9 cellular contexts compared by ENCODE assay signal in the genomic region with DNA sequence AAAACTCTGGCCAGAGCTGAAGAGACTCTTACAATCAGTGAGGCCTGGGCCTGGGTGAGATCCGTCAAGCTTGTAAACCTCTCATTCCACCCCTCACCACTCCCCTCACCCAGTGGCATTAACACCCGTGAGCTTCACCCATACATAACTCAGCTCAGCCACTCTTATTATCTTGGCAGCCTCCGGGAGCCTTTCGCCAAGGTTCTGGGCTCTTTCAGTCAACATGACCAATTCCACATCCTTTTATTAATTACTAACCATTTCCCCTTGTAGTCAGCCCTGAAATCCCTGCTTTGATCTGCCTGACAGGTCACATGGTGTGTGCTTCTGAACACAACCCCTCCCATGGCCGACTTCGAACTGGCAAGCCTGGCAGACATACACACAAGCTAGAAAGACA.
DNase-seq lines count a peak whose midpoint lies in the region; TF ChIP-seq lines count a peak whose summit lies in the region.
"Had no signal": no experiment of that assay in that cellular context is flagged by ENCODE, and none has a peak within 500 bp of the region (broad histone marks: within the 10 kb centered on the region; RNA-seq: fewer than 3 reads in every experiment).

No MANE protein-coding gene starts in this region.

- intact Hi-C loops in activated T-helper 2 cell treated with anti-CD3 and anti-CD28 coated beads, Interferon-gamma antibody, Interleukin-2, Interleukin-4, amounts not matched to agents 10 μg/mL and 5 μg/mL and 100 μg/mL, durations not matched to agents 14 hours and 24 hours and 36 hours (cut with micrococcal nuclease) = no loop called here

- H3K79me2 ChIP-seq in ACC112 (ENCODE audit: control insufficient read depth, insufficient read depth, low read length, unreplicated experiment) = no peaks in the 10 kb centered on the region

- H3K27ac Mint-ChIP-seq in activated naive CD8-positive, alpha-beta T cell treated with anti-CD3 and anti-CD28 coated beads for 36 hours = no peak overlapping the region
- H3K27ac Mint-ChIP-seq in activated T-helper 2 cell treated with anti-CD3 and anti-CD28 coated beads, Interferon-gamma antibody, Interleukin-2, Interleukin-4, amounts not matched to agents 10 μg/mL and 5 μg/mL and 100 μg/mL, durations not matched to agents 14 hours and 24 hours and 36 hours = no peak overlapping the region
- no peak overlapping the region for H3K27ac Mint-ChIP-seq in osteocyte (ENCODE audit: unreplicated experiment)

- DNase-seq in H4 (ENCODE audit: low spot score) (peak; percentile 55), lung microvascular endothelial cell (ENCODE audit: low read depth in 2 of 2) (peak; percentile 63 to 96), osteocyte (ENCODE audit: extremely low spot score, unreplicated experiment) (no peak), D341Med (ENCODE audit: low spot score) (no peak)
- DNase-seq in activated naive CD8-positive, alpha-beta T cell treated with anti-CD3 and anti-CD28 coated beads for 36 hours = peak; percentile 14
- DNase-seq in NK-92 treated with Interleukin-12 subunit alpha and Interleukin-12 subunit beta, amount 100 ng/mL, for 24 hours (lab: John Stamatoyannopoulos, UW) = no peak
- no peak for DNase-seq in activated T-helper 2 cell treated with anti-CD3 and anti-CD28 coated beads, Interferon-gamma antibody, Interleukin-2, Interleukin-4, amounts not matched to agents 10 μg/mL and 5 μg/mL and 100 μg/mL, durations not matched to agents 14 hours and 24 hours and 36 hours (ENCODE audit: low spot score)

- H3K4me1 Mint-ChIP-seq in activated naive CD8-positive, alpha-beta T cell treated with anti-CD3 and anti-CD28 coated beads for 36 hours = no peaks in the 10 kb centered on the region
- no peaks in the 10 kb centered on the region for H3K4me1 Mint-ChIP-seq in activated T-helper 2 cell treated with anti-CD3 and anti-CD28 coated beads, Interferon-gamma antibody, Interleukin-2, Interleukin-4, amounts not matched to agents 10 μg/mL and 5 μg/mL and 100 μg/mL, durations not matched to agents 14 hours and 24 hours and 36 hours (ENCODE audit: low read depth)
- peaks cover 10% of the 10 kb centered on the region for H3K4me1 Mint-ChIP-seq in osteocyte (ENCODE audit: unreplicated experiment)

- no peaks in the 10 kb centered on the region for H3K36me3 ChIP-seq in ACC112 (ENCODE audit: insufficient read depth, low read length)

- H3K9me3 Mint-ChIP-seq in activated naive CD8-positive, alpha-beta T cell treated with anti-CD3 and anti-CD28 coated beads for 36 hours = no peaks in the 10 kb centered on the region
- H3K9me3 Mint-ChIP-seq in activated T-helper 2 cell treated with anti-CD3 and anti-CD28 coated beads, Interferon-gamma antibody, Interleukin-2, Interleukin-4, amounts not matched to agents 10 μg/mL and 5 μg/mL and 100 μg/mL, durations not matched to agents 14 hours and 24 hours and 36 hours = no peaks in the 10 kb centered on the region
- H3K9me3 Mint-ChIP-seq in osteocyte (ENCODE audit: unreplicated experiment) = no peaks in the 10 kb centered on the region

- H3K4me3 Mint-ChIP-seq in activated naive CD8-positive, alpha-beta T cell treated with anti-CD3 and anti-CD28 coated beads for 36 hours = no peak overlapping the region
- no peak overlapping the region for H3K4me3 Mint-ChIP-seq in activated T-helper 2 cell treated with anti-CD3 and anti-CD28 coated beads, Interferon-gamma antibody, Interleukin-2, Interleukin-4, amounts not matched to agents 10 μg/mL and 5 μg/mL and 100 μg/mL, durations not matched to agents 14 hours and 24 hours and 36 hours (ENCODE audit: low read depth)
- H3K4me3 Mint-ChIP-seq in osteocyte (ENCODE audit: unreplicated experiment) = no peak overlapping the region

- TF ChIP-seq CTCF in osteocyte (IDR thresholded peaks at IDR 0.05) = no peak

- H3K4me1 ChIP-seq in ACC112 (ENCODE audit: control insufficient read depth, insufficient read depth, low read length, unreplicated experiment) = peaks cover 27% of the 10 kb centered on the region

- no peaks in the 10 kb centered on the region for H3K36me3 Mint-ChIP-seq in activated naive CD8-positive, alpha-beta T cell treated with anti-CD3 and anti-CD28 coated beads for 36 hours
- no peaks in the 10 kb centered on the region for H3K36me3 Mint-ChIP-seq in activated T-helper 2 cell treated with anti-CD3 and anti-CD28 coated beads, Interferon-gamma antibody, Interleukin-2, Interleukin-4, amounts not matched to agents 10 μg/mL and 5 μg/mL and 100 μg/mL, durations not matched to agents 14 hours and 24 hours and 36 hours (ENCODE audit: low read depth)
- no peaks in the 10 kb centered on the region for H3K36me3 Mint-ChIP-seq in osteocyte (ENCODE audit: unreplicated experiment)

- H3K27me3 Mint-ChIP-seq in activated naive CD8-positive, alpha-beta T cell treated with anti-CD3 and anti-CD28 coated beads for 36 hours = peaks cover 14% of the 10 kb centered on the region
- peaks cover 14% of the 10 kb centered on the region for H3K27me3 Mint-ChIP-seq in activated T-helper 2 cell treated with anti-CD3 and anti-CD28 coated beads, Interferon-gamma antibody, Interleukin-2, Interleukin-4, amounts not matched to agents 10 μg/mL and 5 μg/mL and 100 μg/mL, durations not matched to agents 14 hours and 24 hours and 36 hours (ENCODE audit: low read depth)
- H3K27me3 Mint-ChIP-seq in osteocyte (ENCODE audit: unreplicated experiment) = no peaks in the 10 kb centered on the region

- H3K27me3 ChIP-seq in ACC112 (ENCODE audit: insufficient read depth, low read length) = no peaks in the 10 kb centered on the region
- H3K27me3 ChIP-seq: foreskin keratinocyte had no signal

- no peak overlapping the region for H3K4me3 ChIP-seq in ACC112 (ENCODE audit: low read depth, low read length)

- H2AFZ ChIP-seq in ACC112 (ENCODE audit: low read length, unreplicated experiment) = no peak overlapping the region

- peak overlapping the region; percentile 69 for H3K27ac ChIP-seq in ACC112 (ENCODE audit: low read depth, low read length)
- H3K27ac ChIP-seq: foreskin keratinocyte had no signal

Comparison
In these comparisons a context has a peak if more than half of its experiments do, and no peak if none do; other contexts are left out.
1. DNase-seq: peak in H4 (single experiment), activated naive CD8-positive, alpha-beta T cell treated with anti-CD3 and anti-CD28 coated beads for 36 hours (single experiment) and lung microvascular endothelial cell (2 of 2); none in NK-92 treated with Interleukin-12 subunit alpha and Interleukin-12 subunit beta, amount 100 ng/mL, for 24 hours (single experiment), activated T-helper 2 cell treated with anti-CD3 and anti-CD28 coated beads, Interferon-gamma antibody, Interleukin-2, Interleukin-4, amounts not matched to agents 10 μg/mL and 5 μg/mL and 100 μg/mL, durations not matched to agents 14 hours and 24 hours and 36 hours (single experiment), osteocyte (single experiment) and D341Med (single experiment).